Comparison of ENCODE assay signal across 8 cellular contexts in genomic region chr1:167554028-167554779, GRCh38. TPM values are rescaled to one million over a fixed set of nuclear protein-coding genes. Genes with fewer than 3 reads are reported as not detected.
DNase-seq lines count a peak whose midpoint lies in the region; ATAC-seq, FAIRE-seq and TF ChIP-seq lines count a peak whose summit lies in the region.

No MANE protein-coding gene starts in this region.

- peak; percentile 37 for ATAC-seq in GM19395 (IDR thresholded peaks at IDR 0.05; ENCODE audit: unreplicated experiment)
- peak; percentile 6 for ATAC-seq in HG03575 (IDR thresholded peaks at IDR 0.05; ENCODE audit: extremely low read depth, insufficient number of reproducible peaks, low FRiP score, unreplicated experiment)
- ATAC-seq in lung (ENCODE audit: insufficient read depth, low FRiP score), result no peak

- H3K27ac ChIP-seq in adrenal gland, result peak overlapping the region; percentile 47 to 97 (median 91)
- H3K27ac ChIP-seq in lung (ENCODE audit: low read depth in 1 of 2, low read length in 1 of 2), result peak overlapping the region in 1 of 2 donors; percentile 83
- H3K27ac ChIP-seq in urinary bladder (ENCODE audit: low read depth), result no peak overlapping the region

- intact Hi-C loops in adrenal gland (cut with DNase I), result no loop called here

- H3K4me1 ChIP-seq in BE2C (no peaks in the 10 kb centered on the region), adrenal gland (replicated peaks in 1 of 2) (peaks cover 17 to 24% of the 10 kb centered on the region in 2 donors), lung (ENCODE audit: control insufficient read depth in 2 of 2, insufficient read depth in 2 of 2, low read length in 2 of 2) (peaks cover 4 to 5% of the 10 kb centered on the region in 2 donors), urinary bladder (ENCODE audit: insufficient read depth) (no peaks in the 10 kb centered on the region)

- TF ChIP-seq POLR2A in adrenal gland (IDR thresholded peaks at IDR 0.05), result no peak

- no peaks in the 10 kb centered on the region for H3K9me3 ChIP-seq in BE2C
- H3K9me3 ChIP-seq in adrenal gland (replicated peaks in 1 of 3), result no peaks in the 10 kb centered on the region
- H3K9me3 ChIP-seq in lung (ENCODE audit: control insufficient read depth in 2 of 2, insufficient read depth in 1 of 2, low read length in 1 of 2), result no peaks in the 10 kb centered on the region

- H3K4me3 ChIP-seq in BE2C (ENCODE audit: low read depth, low read length), result peak overlapping the region; percentile 61
- H3K4me3 ChIP-seq in adrenal gland, result peak overlapping the region in 2 of 4 donors; percentile 87 to 91
- H3K4me3 ChIP-seq in lung, result peak overlapping the region; percentile 16
- peak overlapping the region; percentile 90 for H3K4me3 ChIP-seq in urinary bladder (ENCODE audit: low read depth, low read length)

- H3K27me3 ChIP-seq in BE2C, result no peaks in the 10 kb centered on the region
- no peaks in the 10 kb centered on the region for H3K27me3 ChIP-seq in adrenal gland
- H3K27me3 ChIP-seq in lung (ENCODE audit: control insufficient read depth, insufficient read depth), result no peaks in the 10 kb centered on the region

- 6 to 10% (median 8%) methylated on average over 15 of the region's 15 CpGs for WGBS in adrenal gland, 4 donors
- WGBS in lung, 2 donors, result 8 to 11% methylated on average over 15 of the region's 15 CpGs
- 8% methylated on average over 15 of the region's 15 CpGs for WGBS in urinary bladder

- TF ChIP-seq CTCF in BE2C (IDR thresholded peaks at IDR 0.05; ENCODE audit: low read depth, low read length) (no peak), adrenal gland (IDR thresholded peaks at IDR 0.05) (no peak), lung (IDR thresholded peaks at IDR 0.05; ENCODE audit: control extremely low read depth, extremely low read depth) (no peak)

- no peak for FAIRE-seq in GM19239 (lab: Jason Lieb, UNC)

- no peak for DNase-seq in BE2C
- no peak for DNase-seq in adrenal gland
- DNase-seq in lung (ENCODE audit: low spot score), result no peak
- no peak for DNase-seq in GM19239 (ENCODE audit: insufficient read length, low spot score)
- no peak for DNase-seq in putamen (ENCODE audit: low spot score)

- H3K36me3 ChIP-seq in BE2C (no peaks in the 10 kb centered on the region), adrenal gland (replicated peaks in 1 of 2) (no peaks in the 10 kb centered on the region), lung (ENCODE audit: control insufficient read depth in 2 of 2, insufficient read depth in 2 of 2, low read length in 2 of 2) (no peaks in the 10 kb centered on the region), urinary bladder (ENCODE audit: insufficient read depth) (no peaks in the 10 kb centered on the region)

RNA-seq across cellular contexts. Expression of gene CREG1, which starts 0.6 kb away (rescaled TPM):
- polyA plus RNA-seq in BE2C (2012; ENCODE audit: insufficient read depth, insufficient read length, low read depth), result 20.1 TPM
- 100 to 1,000 TPM; 170 to 605 (median 328) TPM for total RNA-seq in adrenal gland
- polyA plus RNA-seq in adrenal gland, result 100 to 1,000 TPM in 1 of 3 donors, 10 to 100 TPM in 2; 69.8 to 267 (median 86.9) TPM
- 100 to 1,000 TPM; 107 to 125 TPM for total RNA-seq in lung
- 100 to 1,000 TPM in 1 of 2 donors, 10 to 100 TPM in 1; 93.8 to 159 TPM for polyA plus RNA-seq in lung
- 68.6 TPM for total RNA-seq in urinary bladder
- 125 TPM for polyA plus RNA-seq in urinary bladder

RNA-seq across cellular contexts. Expression of gene CD247, which starts 35.9 kb away (rescaled TPM):
- polyA plus RNA-seq in BE2C (2012; ENCODE audit: insufficient read depth, insufficient read length, low read depth), result not detected
- total RNA-seq in adrenal gland (1 to 10 TPM in 4 of 8 donors, under 1 TPM in 3, not detected in 1; 0.26 to 2.3 (median 1.4) TPM), lung (1 to 10 TPM; 3.4 to 4.1 TPM), urinary bladder (1.3 TPM)
- polyA plus RNA-seq in adrenal gland (1 to 10 TPM in 2 of 3 donors, under 1 TPM in 1; 0.73 to 2.2 (median 1.2) TPM), lung (1 to 10 TPM; 3.5 to 5.9 TPM), urinary bladder (1.8 TPM)
